Comparison of ENCODE assay signal across 9 cellular contexts in genomic region chr11:81658722-81659121, GRCh38.
A peak's percentile ranks its signal among the peaks of the same experiment; 100 is the strongest.
DNase-seq lines count a peak whose midpoint lies in the region; ATAC-seq, FAIRE-seq and TF ChIP-seq lines count a peak whose summit lies in the region.
"Had no signal": no experiment of that assay in that cellular context is flagged by ENCODE, and none has a peak within 500 bp of the region (broad histone marks: within the 10 kb centered on the region; RNA-seq: fewer than 3 reads in every experiment).

No MANE protein-coding gene starts in this region.

- H3K4me1 Mint-ChIP-seq in astrocyte (ENCODE audit: low read depth, unreplicated experiment), result peaks cover 11% of the 10 kb centered on the region
- no peaks in the 10 kb centered on the region for H3K4me1 Mint-ChIP-seq in activated T-cell treated with anti-CD3 and anti-CD28 coated beads, Interleukin-2, amount 50 U/mL, for 4 hours (ENCODE audit: low read depth)
- H3K4me1 Mint-ChIP-seq: IgD-negative memory B cell had no signal

- no peak overlapping the region for H2AFZ ChIP-seq in astrocyte (ENCODE audit: low read depth, low read length)

- H3K9me3 Mint-ChIP-seq in astrocyte (ENCODE audit: unreplicated experiment), result peaks cover 8% of the 10 kb centered on the region
- H3K9me3 Mint-ChIP-seq in activated T-cell treated with anti-CD3 and anti-CD28 coated beads, Interleukin-2, amount 50 U/mL, for 4 hours, result no peaks in the 10 kb centered on the region

- H3K4me3 Mint-ChIP-seq in astrocyte (ENCODE audit: unreplicated experiment), result no peak overlapping the region
- no peak overlapping the region for H3K4me3 Mint-ChIP-seq in activated T-cell treated with anti-CD3 and anti-CD28 coated beads, Interleukin-2, amount 50 U/mL, for 4 hours
- H3K4me3 Mint-ChIP-seq: IgD-negative memory B cell had no signal

- DNase-seq in Caki2 (ENCODE audit: low read depth), result peak; percentile 0
- DNase-seq in astrocyte (ENCODE audit: low read depth), result no peak
- peak; percentile 20 for DNase-seq in urothelium cell line (ENCODE audit: low spot score)
- no peak for DNase-seq in NCI-H128 (lab: John Stamatoyannopoulos, UW; ENCODE audit: unreplicated experiment)
- DNase-seq in activated CD8-positive, alpha-beta memory T cell treated with anti-CD3 and anti-CD28 coated beads, Interleukin-2, amount 50 U/mL, for 4 hours, result no peak
- no peak for DNase-seq in activated T-cell treated with anti-CD3 and anti-CD28 coated beads, Interleukin-2, amount 50 U/mL, for 4 hours

- ATAC-seq in GM19035 (IDR thresholded peaks at IDR 0.05; ENCODE audit: unreplicated experiment), result peak; percentile 82
- peak; percentile 95 for ATAC-seq in HG03442 (IDR thresholded peaks at IDR 0.05; ENCODE audit: unreplicated experiment)
- ATAC-seq in activated T-cell treated with anti-CD3 and anti-CD28 coated beads, Interleukin-2, amount 50 U/mL, for 4 hours, result no peak

- no peak overlapping the region for H3K4me3 ChIP-seq in astrocyte (ENCODE audit: insufficient read depth, low read depth, low read length)

- FAIRE-seq in astrocyte (lab: Jason Lieb, UNC) (no peak), urothelium cell line (lab: Jason Lieb, UNC) (no peak)

- H3K4me1 ChIP-seq in astrocyte (ENCODE audit: insufficient read depth, low read length), result no peaks in the 10 kb centered on the region

- no peaks in the 10 kb centered on the region for H3K79me2 ChIP-seq in astrocyte (ENCODE audit: insufficient read depth, low read length)

- no peak overlapping the region for H3K27ac ChIP-seq in astrocyte (ENCODE audit: low read depth, low read length)

- peak; percentile 43 for TF ChIP-seq CTCF in astrocyte (IDR thresholded peaks at IDR 0.05; ENCODE audit: insufficient read depth, low read depth, low read length)

- no peak overlapping the region for H3K27ac Mint-ChIP-seq in astrocyte (ENCODE audit: unreplicated experiment)
- H3K27ac Mint-ChIP-seq: IgD-negative memory B cell had no signal

- H3K27me3 ChIP-seq in astrocyte (ENCODE audit: insufficient read depth, low read length), result no peaks in the 10 kb centered on the region

- H3K9me3 ChIP-seq in astrocyte (ENCODE audit: insufficient read depth, low read depth, low read length), result no peaks in the 10 kb centered on the region

- H3K36me3 Mint-ChIP-seq in astrocyte (ENCODE audit: low read depth, unreplicated experiment), result no peaks in the 10 kb centered on the region
- H3K36me3 Mint-ChIP-seq in activated T-cell treated with anti-CD3 and anti-CD28 coated beads, Interleukin-2, amount 50 U/mL, for 4 hours (ENCODE audit: insufficient read depth), result no peaks in the 10 kb centered on the region
- H3K36me3 Mint-ChIP-seq: IgD-negative memory B cell had no signal

- in situ Hi-C loops in Caki2 (cut with HindIII; ENCODE audit: low pct_unique_long_range_greater_than_20kb, low sequenced_read_pairs), result no loop called here

- H4K20me1 ChIP-seq in astrocyte (ENCODE audit: insufficient read depth, low read length), result no peaks in the 10 kb centered on the region

- H3K27me3 Mint-ChIP-seq in astrocyte (ENCODE audit: low read depth, unreplicated experiment), result peaks cover 2% of the 10 kb centered on the region
- H3K27me3 Mint-ChIP-seq in activated T-cell treated with anti-CD3 and anti-CD28 coated beads, Interleukin-2, amount 50 U/mL, for 4 hours (ENCODE audit: low read depth), result peaks cover 9% of the 10 kb centered on the region

- H3K9ac ChIP-seq in astrocyte (ENCODE audit: low read length), result no peak overlapping the region

- H3K4me2 ChIP-seq in astrocyte (ENCODE audit: low read length), result no peak overlapping the region

- H3K36me3 ChIP-seq in astrocyte (ENCODE audit: insufficient read depth, low read length), result no peaks in the 10 kb centered on the region

Comparison
In these comparisons a context has a peak if more than half of its experiments do, and no peak if none do; other contexts are left out.
1. DNase-seq: peak in Caki2 (single experiment) and urothelium cell line (single experiment); none in astrocyte (single experiment), NCI-H128 (single experiment), activated CD8-positive, alpha-beta memory T cell treated with anti-CD3 and anti-CD28 coated beads, Interleukin-2, amount 50 U/mL, for 4 hours (single experiment) and activated T-cell treated with anti-CD3 and anti-CD28 coated beads, Interleukin-2, amount 50 U/mL, for 4 hours (single experiment).
2. ATAC-seq: peak in GM19035 (single experiment) and HG03442 (single experiment); none in activated T-cell treated with anti-CD3 and anti-CD28 coated beads, Interleukin-2, amount 50 U/mL, for 4 hours (0 of 2).